In the genomic region with DNA sequence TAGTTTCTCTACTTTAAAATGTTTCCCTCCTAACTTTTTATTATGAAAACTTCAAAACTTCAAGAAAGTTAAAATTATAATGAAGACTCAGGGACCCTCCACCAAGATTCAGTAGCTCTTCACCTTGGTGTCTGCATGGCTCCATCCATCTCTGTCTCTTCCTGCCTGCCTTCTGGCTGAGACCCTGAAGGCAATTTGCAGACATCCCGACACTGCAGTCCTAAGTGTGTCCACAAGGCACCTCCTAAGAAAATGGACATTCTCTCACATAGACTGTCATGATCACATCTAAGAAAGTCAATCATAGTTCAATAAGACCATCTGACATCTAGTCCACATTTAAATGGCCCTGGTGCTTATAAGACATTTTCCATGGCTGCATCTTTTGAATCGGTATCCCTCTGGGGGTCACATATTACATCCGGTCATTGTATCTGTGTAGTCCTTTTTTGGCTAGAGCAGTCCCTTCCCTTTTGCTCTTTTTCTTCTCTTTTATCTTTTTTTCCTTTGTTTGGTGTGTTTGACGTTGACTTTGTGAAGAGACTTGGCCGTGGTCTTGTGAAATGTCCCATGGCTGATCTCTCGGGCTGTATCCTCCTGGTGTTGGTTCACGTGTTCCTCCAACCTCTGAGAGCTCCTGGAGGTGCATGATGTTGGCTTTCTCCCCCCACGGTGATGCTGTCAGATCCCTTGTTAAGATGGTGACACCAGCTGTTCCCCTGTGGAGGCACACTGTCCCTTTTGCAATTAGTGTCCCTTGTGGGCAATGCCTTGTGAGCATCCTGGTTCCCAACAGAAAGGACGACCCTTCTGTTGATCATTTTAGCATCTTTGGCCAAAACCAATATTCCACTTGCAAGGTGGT, we compare ENCODE assay signal across 27 cellular contexts. TPM values are rescaled to one million over a fixed set of nuclear protein-coding genes. Genes with fewer than 3 reads are reported as not detected.
DNase-seq lines count a peak whose midpoint lies in the region; ATAC-seq and TF ChIP-seq lines count a peak whose summit lies in the region.
"Had no signal": no experiment of that assay in that cellular context is flagged by ENCODE, and none has a peak within 500 bp of the region (broad histone marks: within the 10 kb centered on the region; RNA-seq: fewer than 3 reads in every experiment).

No MANE protein-coding gene starts in this region.

- no peaks in the 10 kb centered on the region for H3K9me3 Mint-ChIP-seq in activated CD4-positive, alpha-beta T cell treated with anti-CD3 and anti-CD28 coated beads, Interleukin-2, amount 10 ng/mL, durations not matched to agents 7 days and 5 days
- no peaks in the 10 kb centered on the region for H3K9me3 Mint-ChIP-seq in activated CD8-positive, alpha-beta T cell treated with anti-CD3 and anti-CD28 coated beads, Interleukin-2, amount 10 ng/mL, durations not matched to agents 7 days and 5 days (ENCODE audit: insufficient read depth)
- no peaks in the 10 kb centered on the region for H3K9me3 Mint-ChIP-seq in neural progenitor cell
- H3K9me3 Mint-ChIP-seq: GM23338; nephron; T-helper 2 cell treated with Interferon-gamma antibody and Interleukin-4, amounts not matched to agents 5 μg/mL and 100 μg/mL, for 36 hours; WTC11 had no signal

- no peak for TF ChIP-seq POLR2A in HCT116 (IDR thresholded peaks at IDR 0.05; ENCODE audit: borderline replicate concordance, extremely low read depth, insufficient read depth, insufficient read length)

- H3K4me1 ChIP-seq in HCT116 (ENCODE audit: control insufficient read depth in 1 of 2, insufficient read depth in 2 of 2, low read length in 2 of 2) (peaks cover 0 to 7% of the 10 kb centered on the region in 2 experiments; a peak in 1 of 4 replicates), neural progenitor cell (peaks cover 3% of the 10 kb centered on the region)
- H3K4me1 ChIP-seq: gastroesophageal sphincter had no signal

- H3K9me2 ChIP-seq in HCT116 (ENCODE audit: insufficient read depth): no peaks in the 10 kb centered on the region

- H3F3A ChIP-seq in neural progenitor cell (ENCODE audit: low read depth): no peaks in the 10 kb centered on the region

- POLR2A ChIA-PET in activated CD4-positive, alpha-beta T cell treated with anti-CD3 and anti-CD28 coated beads, Interleukin-2, amount 10 ng/mL, durations not matched to agents 7 days and 5 days (lab: Charles Lee): no interaction called here
- POLR2A ChIA-PET in HCT116 (lab: Charles Lee): no interaction called here
- POLR2A ChIA-PET in activated CD8-positive, alpha-beta T cell treated with anti-CD3 and anti-CD28 coated beads, Interleukin-2, amount 10 ng/mL, durations not matched to agents 7 days and 5 days (lab: Charles Lee): interaction anchor here (1.6 kb wide), 1 partner anchor 13 kb away, joined by 4 read pairs; no protein-coding TSS in a partner anchor

- intact Hi-C loops in HCT116 (cut with micrococcal nuclease): no loop called here

- H3K27me3 ChIP-seq in HCT116 (ENCODE audit: insufficient read depth, low read length) (no peaks in the 10 kb centered on the region; the same call in 1 of the 2 replicates), neural progenitor cell (no peaks in the 10 kb centered on the region)

- H3K4me1 Mint-ChIP-seq in activated CD4-positive, alpha-beta T cell treated with anti-CD3 and anti-CD28 coated beads, Interleukin-2, amount 10 ng/mL, durations not matched to agents 7 days and 5 days: peaks cover 14% of the 10 kb centered on the region
- peaks cover 15% of the 10 kb centered on the region for H3K4me1 Mint-ChIP-seq in activated CD8-positive, alpha-beta T cell treated with anti-CD3 and anti-CD28 coated beads, Interleukin-2, amount 10 ng/mL, durations not matched to agents 7 days and 5 days (ENCODE audit: low read depth)
- peaks cover 14% of the 10 kb centered on the region for H3K4me1 Mint-ChIP-seq in neural progenitor cell

- H3K36me3 Mint-ChIP-seq in activated CD4-positive, alpha-beta T cell treated with anti-CD3 and anti-CD28 coated beads, Interleukin-2, amount 10 ng/mL, durations not matched to agents 7 days and 5 days (ENCODE audit: low read depth): no peaks in the 10 kb centered on the region
- no peaks in the 10 kb centered on the region for H3K36me3 Mint-ChIP-seq in activated CD8-positive, alpha-beta T cell treated with anti-CD3 and anti-CD28 coated beads, Interleukin-2, amount 10 ng/mL, durations not matched to agents 7 days and 5 days (ENCODE audit: low read depth)
- H3K36me3 Mint-ChIP-seq in neural progenitor cell: no peaks in the 10 kb centered on the region
- H3K36me3 Mint-ChIP-seq: WTC11 had no signal

- BruUV-seq in HCT116 (replicated peaks; lab: Mats Ljungman, UMichigan): no TSS peak

- H3K9me3 ChIP-seq in HCT116 (ENCODE audit: control insufficient read depth in 1 of 2, insufficient read depth in 1 of 2, low read depth in 1 of 2, low read length in 2 of 2) (no peaks in the 10 kb centered on the region), neural progenitor cell (ENCODE audit: low read depth) (no peaks in the 10 kb centered on the region)
- H3K9me3 ChIP-seq: gastroesophageal sphincter had no signal

- H3K27ac ChIP-seq in HCT116 (ENCODE audit: low read depth, low read length): no peak overlapping the region
- H3K27ac ChIP-seq in neural progenitor cell: no peak overlapping the region
- H3K27ac ChIP-seq: 22Rv1, gastroesophageal sphincter had no signal

- H3K4me3 Mint-ChIP-seq in activated CD4-positive, alpha-beta T cell treated with anti-CD3 and anti-CD28 coated beads, Interleukin-2, amount 10 ng/mL, durations not matched to agents 7 days and 5 days: no peak overlapping the region
- no peak overlapping the region for H3K4me3 Mint-ChIP-seq in activated CD8-positive, alpha-beta T cell treated with anti-CD3 and anti-CD28 coated beads, Interleukin-2, amount 10 ng/mL, durations not matched to agents 7 days and 5 days
- H3K4me3 Mint-ChIP-seq in neural progenitor cell: peak overlapping the region; percentile 27
- H3K4me3 Mint-ChIP-seq: GM23338; nephron; T-helper 2 cell treated with Interferon-gamma antibody and Interleukin-4, amounts not matched to agents 5 μg/mL and 100 μg/mL, for 36 hours; WTC11 had no signal

- H3K79me2 ChIP-seq in HCT116 (ENCODE audit: insufficient read depth, low read length): no peaks in the 10 kb centered on the region
- no peaks in the 10 kb centered on the region for H3K79me2 ChIP-seq in neural progenitor cell (ENCODE audit: low read depth)

- TF ChIP-seq CTCF in HCT116 (IDR thresholded peaks at IDR 0.05 in 2 of 3, conservative IDR thresholded peaks at IDR 0.05 in 1 of 3; ENCODE audit: borderline replicate concordance in 1 of 3, insufficient read depth in 1 of 3, low read depth in 2 of 3, low read length in 2 of 3): peak in 1 of 3 experiments; percentile 16; a peak in 4 of 6 replicates
- no peak for TF ChIP-seq CTCF in neural progenitor cell (IDR thresholded peaks at IDR 0.05)

- H3K27me3 Mint-ChIP-seq in activated CD4-positive, alpha-beta T cell treated with anti-CD3 and anti-CD28 coated beads, Interleukin-2, amount 10 ng/mL, durations not matched to agents 7 days and 5 days: peaks cover 3% of the 10 kb centered on the region
- peaks cover 6% of the 10 kb centered on the region for H3K27me3 Mint-ChIP-seq in activated CD8-positive, alpha-beta T cell treated with anti-CD3 and anti-CD28 coated beads, Interleukin-2, amount 10 ng/mL, durations not matched to agents 7 days and 5 days (ENCODE audit: low read depth)
- H3K27me3 Mint-ChIP-seq in neural progenitor cell (ENCODE audit: insufficient read depth, low read depth): no peaks in the 10 kb centered on the region

- RAD21 ChIA-PET in HCT116 (lab: Charles Lee; ENCODE audit: low non-redundant PET in 1 of 2, low total read pairs in 2 of 2, uncharacterized antibody in 2 of 2, unreplicated experiment in 2 of 2): no interaction called here

- H4K20me1 ChIP-seq in HCT116 (ENCODE audit: insufficient read depth): no peaks in the 10 kb centered on the region
- no peaks in the 10 kb centered on the region for H4K20me1 ChIP-seq in neural progenitor cell (ENCODE audit: low read depth)

- H3K36me3 ChIP-seq in HCT116 (ENCODE audit: control insufficient read depth in 1 of 2, insufficient read depth in 2 of 2, low read length in 2 of 2) (no peaks in the 10 kb centered on the region), neural progenitor cell (no peaks in the 10 kb centered on the region)
- H3K36me3 ChIP-seq: gastroesophageal sphincter had no signal

- CTCF ChIA-PET in activated CD4-positive, alpha-beta T cell treated with anti-CD3 and anti-CD28 coated beads, Interleukin-2, amount 10 ng/mL, durations not matched to agents 7 days and 5 days (lab: Charles Lee): interaction anchor here (0.9 to 1.3 kb wide), 2 partner anchors 11 to 15 kb away, joined by 3 to 5 read pairs; no protein-coding TSS in a partner anchor
- CTCF ChIA-PET in HCT116 (lab: Charles Lee): no interaction called here
- CTCF ChIA-PET in activated CD8-positive, alpha-beta T cell treated with anti-CD3 and anti-CD28 coated beads, Interleukin-2, amount 10 ng/mL, durations not matched to agents 7 days and 5 days (lab: Charles Lee): interaction anchor here (1.2 to 3.4 kb wide), 3 partner anchors 11 to 15 kb away, joined by 3 to 11 read pairs (median 8); no protein-coding TSS in a partner anchor

- ATAC-seq in HCT116 (peak; percentile 69), GM21737 (IDR thresholded peaks at IDR 0.05; ENCODE audit: unreplicated experiment) (no peak), HG03521 (IDR thresholded peaks at IDR 0.05; ENCODE audit: unreplicated experiment) (no peak), GM19324 (IDR thresholded peaks at IDR 0.05; ENCODE audit: low FRiP score, unreplicated experiment) (no peak)
- ATAC-seq in activated CD8-positive, alpha-beta T cell treated with anti-CD3 and anti-CD28 coated beads, Interleukin-2, amount 10 ng/mL, durations not matched to agents 7 days and 5 days: no peak
- ATAC-seq: gastroesophageal sphincter, GM23338, Panc1, WTC11 had no signal

- no peak for TF ChIP-seq RAD21 in HCT116 (IDR thresholded peaks at IDR 0.05; ENCODE audit: low read depth)

- H3K4me3 ChIP-seq in HCT116 (replicated peaks in 1 of 2; ENCODE audit: low read depth in 1 of 2, low read length in 2 of 2): no peak overlapping the region
- no peak overlapping the region for H3K4me3 ChIP-seq in neural progenitor cell
- H3K4me3 ChIP-seq: gastroesophageal sphincter, GM23338 had no signal

- no peak overlapping the region for H3K4me2 ChIP-seq in HCT116 (ENCODE audit: low read length)
- H3K4me2 ChIP-seq in neural progenitor cell: no peak overlapping the region
- H3K4me2 ChIP-seq: GM23338 had no signal

- peak overlapping the region; percentile 47 for H3K27ac Mint-ChIP-seq in activated CD4-positive, alpha-beta T cell treated with anti-CD3 and anti-CD28 coated beads, Interleukin-2, amount 10 ng/mL, durations not matched to agents 7 days and 5 days
- peak overlapping the region; percentile 45 for H3K27ac Mint-ChIP-seq in activated CD8-positive, alpha-beta T cell treated with anti-CD3 and anti-CD28 coated beads, Interleukin-2, amount 10 ng/mL, durations not matched to agents 7 days and 5 days
- no peak overlapping the region for H3K27ac Mint-ChIP-seq in neural progenitor cell
- H3K27ac Mint-ChIP-seq: GM23338; nephron; progenitor cell of endocrine pancreas; T-helper 2 cell treated with Interferon-gamma antibody and Interleukin-4, amounts not matched to agents 5 μg/mL and 100 μg/mL, for 36 hours; WTC11 had no signal

- H2AFZ ChIP-seq in HCT116 (ENCODE audit: low read depth, low read length, poor library complexity, severe bottlenecking) (no peak overlapping the region), neural progenitor cell (replicated peaks) (no peak overlapping the region)
- H2AFZ ChIP-seq: GM23338 had no signal

- DNase-seq in activated CD4-positive, alpha-beta T cell treated with anti-CD3 and anti-CD28 coated beads, Interleukin-2, amount 10 ng/mL, durations not matched to agents 7 days and 5 days: no peak
- DNase-seq in activated CD4-positive, alpha-beta T cell treated with anti-CD3 and anti-CD28 coated beads for 1 hour: no peak
- DNase-seq in HCT116 (ENCODE audit: low read depth, low spot score) (no peak), neural progenitor cell (ENCODE audit: low spot score) (no peak)
- DNase-seq in activated CD8-positive, alpha-beta T cell treated with anti-CD3 and anti-CD28 coated beads, Interleukin-2, amount 10 ng/mL, durations not matched to agents 7 days and 5 days: no peak
- DNase-seq: activated effector memory CD4-positive, alpha-beta T cell treated with Interleukin-2 at 50 U/mL for 16 hours; central memory CD4-positive, alpha-beta T cell; NCI-H1417 treated with DMSO at 0.1 percent for 48 hours; NCI-H2171; NCI-H69; stimulated activated CD4-positive, alpha-beta T cell treated with anti-CD3 and anti-CD28 coated beads, Interleukin-2, amount 100 ng/mL, for 48 hours had no signal

- H3K9ac ChIP-seq in HCT116 (ENCODE audit: low read length): no peak overlapping the region
- no peak overlapping the region for H3K9ac ChIP-seq in neural progenitor cell

RNA-seq across cellular contexts. Expression of a gene that starts 5.0 kb away (rescaled TPM):
- total RNA-seq in activated CD4-positive, alpha-beta T cell treated with anti-CD3 and anti-CD28 coated beads, Interleukin-2, amount 10 ng/mL, durations not matched to agents 7 days and 5 days: not detected
- total RNA-seq in HCT116 (2021; ENCODE audit: unreplicated experiment) (not detected), neural progenitor cell (ENCODE audit: low replicate concordance) (not detected in 2 replicates)
- polyA plus RNA-seq in HCT116 (2012): 0.06 TPM in 1 of 2 replicates, not detected in the other
- total RNA-seq in activated CD8-positive, alpha-beta T cell treated with anti-CD3 and anti-CD28 coated beads, Interleukin-2, amount 10 ng/mL, durations not matched to agents 7 days and 5 days: not detected
- total RNA-seq: GM23338, progenitor cell of endocrine pancreas, SK-MEL-5, skeletal muscle tissue, subcutaneous adipose tissue, urinary bladder, WTC11 had no signal
- polyA plus RNA-seq: BJ had no signal
